ENCODE assay signal across 19 cellular contexts in the genomic region with DNA sequence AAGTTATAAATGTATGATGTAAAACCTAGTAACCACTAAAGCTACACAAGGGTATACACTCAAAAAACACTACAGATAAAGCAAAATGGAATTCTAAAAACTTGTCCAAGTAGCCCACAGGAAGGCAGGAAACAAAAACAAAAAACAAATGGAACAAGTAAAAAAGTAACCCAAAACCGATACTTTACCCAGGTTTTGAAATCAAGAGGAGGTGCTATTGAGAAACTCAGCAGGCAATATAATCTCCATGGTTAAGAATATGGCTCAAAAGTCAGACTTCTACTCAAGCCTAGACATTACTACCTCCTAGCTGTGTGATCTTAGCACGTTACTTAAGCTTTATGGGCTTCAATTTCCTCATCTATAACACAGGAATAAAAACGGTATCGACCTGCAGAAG. TPM values are rescaled to one million over a fixed set of nuclear protein-coding genes. Genes with fewer than 3 reads are reported as not detected.
DNase-seq lines count a peak whose midpoint lies in the region; ATAC-seq and TF ChIP-seq lines count a peak whose summit lies in the region.
"Had no signal": no experiment of that assay in that cellular context is flagged by ENCODE, and none has a peak within 500 bp of the region (broad histone marks: within the 10 kb centered on the region; RNA-seq: fewer than 3 reads in every experiment).

No MANE protein-coding gene starts in this region.

- no peaks in the 10 kb centered on the region for H3K27me3 Mint-ChIP-seq in activated naive CD4-positive, alpha-beta T cell treated with anti-CD3 and anti-CD28 coated beads, Interleukin-2, amount 50 U/mL, for 24 hours
- H3K27me3 Mint-ChIP-seq in activated naive CD4-positive, alpha-beta T cell treated with anti-CD3 and anti-CD28 coated beads, Interleukin-2, amount 10 ng/mL, durations not matched to agents 7 days and 5 days = no peaks in the 10 kb centered on the region
- no peaks in the 10 kb centered on the region for H3K27me3 Mint-ChIP-seq in activated T-helper 1 cell treated with anti-CD3 and anti-CD28 coated beads, Interleukin-12 subunit alpha, Interleukin-12 subunit beta, Interleukin-2, Interleukin-4 antibody, amounts not matched to agents 30 ng/mL and 10 ng/mL and 1 ng/mL, durations not matched to agents 14 hours and 24 hours and 36 hours (ENCODE audit: insufficient read depth)

- 87 to 93% methylated on average over 4 of the region's 4 CpGs for WGBS in tibial nerve, 2 donors

- no peak overlapping the region for H3K27ac ChIP-seq in tibial nerve
- H3K27ac ChIP-seq: A549, BLaER1 had no signal

- intact Hi-C loops in activated T-helper 1 cell treated with anti-CD3 and anti-CD28 coated beads, Interleukin-12 subunit alpha, Interleukin-12 subunit beta, Interleukin-2, Interleukin-4 antibody, amounts not matched to agents 30 ng/mL and 10 ng/mL and 1 ng/mL, durations not matched to agents 14 hours and 24 hours and 36 hours (cut with micrococcal nuclease) = no loop called here

- H3K27me3 ChIP-seq in tibial nerve = no peaks in the 10 kb centered on the region
- H3K27me3 ChIP-seq: BLaER1 had no signal

- ATAC-seq in stimulated activated effector memory CD8-positive, alpha-beta T cell treated with anti-CD3 and anti-CD28 coated beads, Interleukin-12 subunit alpha, Interleukin-12 subunit beta, amount 100 ng/mL, for 72 hours = no peak
- ATAC-seq: A549, PC-3 had no signal

- CTCF ChIA-PET in activated naive CD4-positive, alpha-beta T cell treated with anti-CD3 and anti-CD28 coated beads, Interleukin-2, amount 10 ng/mL, durations not matched to agents 7 days and 5 days (lab: Charles Lee) = no interaction called here

- no peak for TF ChIP-seq CTCF in tibial nerve (IDR thresholded peaks at IDR 0.05)

- H3K4me1 Mint-ChIP-seq in activated naive CD4-positive, alpha-beta T cell treated with anti-CD3 and anti-CD28 coated beads, Interleukin-2, amount 50 U/mL, for 24 hours = peaks cover 10% of the 10 kb centered on the region
- H3K4me1 Mint-ChIP-seq in activated naive CD4-positive, alpha-beta T cell treated with anti-CD3 and anti-CD28 coated beads, Interleukin-2, amount 10 ng/mL, durations not matched to agents 7 days and 5 days = no peaks in the 10 kb centered on the region
- H3K4me1 Mint-ChIP-seq in activated T-helper 1 cell treated with anti-CD3 and anti-CD28 coated beads, Interleukin-12 subunit alpha, Interleukin-12 subunit beta, Interleukin-2, Interleukin-4 antibody, amounts not matched to agents 30 ng/mL and 10 ng/mL and 1 ng/mL, durations not matched to agents 14 hours and 24 hours and 36 hours (ENCODE audit: low read depth) = no peaks in the 10 kb centered on the region
- H3K4me1 Mint-ChIP-seq in stimulated activated effector memory CD8-positive, alpha-beta T cell treated with anti-CD3 and anti-CD28 coated beads, Interleukin-12 subunit alpha, Interleukin-12 subunit beta, amount 100 ng/mL, for 72 hours = peaks cover 13% of the 10 kb centered on the region

- H3K9me3 ChIP-seq in tibial nerve = no peaks in the 10 kb centered on the region
- H3K9me3 ChIP-seq: A549, BLaER1 had no signal

- no peak for TF ChIP-seq EP300 in tibial nerve (IDR thresholded peaks at IDR 0.05)

- H3K4me3 Mint-ChIP-seq in activated naive CD4-positive, alpha-beta T cell treated with anti-CD3 and anti-CD28 coated beads, Interleukin-2, amount 50 U/mL, for 24 hours = no peak overlapping the region
- H3K4me3 Mint-ChIP-seq in activated naive CD4-positive, alpha-beta T cell treated with anti-CD3 and anti-CD28 coated beads, Interleukin-2, amount 10 ng/mL, durations not matched to agents 7 days and 5 days = no peak overlapping the region
- H3K4me3 Mint-ChIP-seq in activated T-helper 1 cell treated with anti-CD3 and anti-CD28 coated beads, Interleukin-12 subunit alpha, Interleukin-12 subunit beta, Interleukin-2, Interleukin-4 antibody, amounts not matched to agents 30 ng/mL and 10 ng/mL and 1 ng/mL, durations not matched to agents 14 hours and 24 hours and 36 hours = no peak overlapping the region
- H3K4me3 Mint-ChIP-seq in stimulated activated effector memory CD8-positive, alpha-beta T cell treated with anti-CD3 and anti-CD28 coated beads, Interleukin-12 subunit alpha, Interleukin-12 subunit beta, amount 100 ng/mL, for 72 hours = no peak overlapping the region

- no peaks in the 10 kb centered on the region for H3K4me1 ChIP-seq in tibial nerve
- H3K4me1 ChIP-seq: A549, BLaER1 had no signal

- peak overlapping the region; percentile 73 for H3K27ac Mint-ChIP-seq in activated naive CD4-positive, alpha-beta T cell treated with anti-CD3 and anti-CD28 coated beads, Interleukin-2, amount 50 U/mL, for 24 hours
- H3K27ac Mint-ChIP-seq in activated naive CD4-positive, alpha-beta T cell treated with anti-CD3 and anti-CD28 coated beads, Interleukin-2, amount 10 ng/mL, durations not matched to agents 7 days and 5 days = no peak overlapping the region
- peak overlapping the region; percentile 2 for H3K27ac Mint-ChIP-seq in activated T-helper 1 cell treated with anti-CD3 and anti-CD28 coated beads, Interleukin-12 subunit alpha, Interleukin-12 subunit beta, Interleukin-2, Interleukin-4 antibody, amounts not matched to agents 30 ng/mL and 10 ng/mL and 1 ng/mL, durations not matched to agents 14 hours and 24 hours and 36 hours
- peak overlapping the region; percentile 23 for H3K27ac Mint-ChIP-seq in stimulated activated effector memory CD8-positive, alpha-beta T cell treated with anti-CD3 and anti-CD28 coated beads, Interleukin-12 subunit alpha, Interleukin-12 subunit beta, amount 100 ng/mL, for 72 hours

- H3K9me3 Mint-ChIP-seq in activated naive CD4-positive, alpha-beta T cell treated with anti-CD3 and anti-CD28 coated beads, Interleukin-2, amount 50 U/mL, for 24 hours = no peaks in the 10 kb centered on the region
- no peaks in the 10 kb centered on the region for H3K9me3 Mint-ChIP-seq in activated naive CD4-positive, alpha-beta T cell treated with anti-CD3 and anti-CD28 coated beads, Interleukin-2, amount 10 ng/mL, durations not matched to agents 7 days and 5 days
- no peaks in the 10 kb centered on the region for H3K9me3 Mint-ChIP-seq in activated T-helper 1 cell treated with anti-CD3 and anti-CD28 coated beads, Interleukin-12 subunit alpha, Interleukin-12 subunit beta, Interleukin-2, Interleukin-4 antibody, amounts not matched to agents 30 ng/mL and 10 ng/mL and 1 ng/mL, durations not matched to agents 14 hours and 24 hours and 36 hours
- no peaks in the 10 kb centered on the region for H3K9me3 Mint-ChIP-seq in stimulated activated effector memory CD8-positive, alpha-beta T cell treated with anti-CD3 and anti-CD28 coated beads, Interleukin-12 subunit alpha, Interleukin-12 subunit beta, amount 100 ng/mL, for 72 hours

- no peak overlapping the region for H3K4me3 ChIP-seq in tibial nerve
- H3K4me3 ChIP-seq: A549, BLaER1 had no signal

- peaks cover 21% of the 10 kb centered on the region for H3K36me3 Mint-ChIP-seq in activated naive CD4-positive, alpha-beta T cell treated with anti-CD3 and anti-CD28 coated beads, Interleukin-2, amount 50 U/mL, for 24 hours
- H3K36me3 Mint-ChIP-seq in activated naive CD4-positive, alpha-beta T cell treated with anti-CD3 and anti-CD28 coated beads, Interleukin-2, amount 10 ng/mL, durations not matched to agents 7 days and 5 days = peaks cover 47% of the 10 kb centered on the region
- H3K36me3 Mint-ChIP-seq in activated T-helper 1 cell treated with anti-CD3 and anti-CD28 coated beads, Interleukin-12 subunit alpha, Interleukin-12 subunit beta, Interleukin-2, Interleukin-4 antibody, amounts not matched to agents 30 ng/mL and 10 ng/mL and 1 ng/mL, durations not matched to agents 14 hours and 24 hours and 36 hours (ENCODE audit: low read depth) = peaks cover 34% of the 10 kb centered on the region
- H3K36me3 Mint-ChIP-seq in stimulated activated effector memory CD8-positive, alpha-beta T cell treated with anti-CD3 and anti-CD28 coated beads, Interleukin-12 subunit alpha, Interleukin-12 subunit beta, amount 100 ng/mL, for 72 hours = peaks cover 91% of the 10 kb centered on the region

- no peak for DNase-seq in activated naive CD4-positive, alpha-beta T cell treated with anti-CD3 and anti-CD28 coated beads, Interleukin-2, amount 10 ng/mL, durations not matched to agents 7 days and 5 days
- no peak for DNase-seq in activated T-helper 1 cell treated with anti-CD3 and anti-CD28 coated beads, Interleukin-12 subunit alpha, Interleukin-12 subunit beta, Interleukin-2, Interleukin-4 antibody, amounts not matched to agents 30 ng/mL and 10 ng/mL and 1 ng/mL, durations not matched to agents 14 hours and 24 hours and 36 hours (ENCODE audit: low spot score)
- DNase-seq in fibroblast of gingiva (ENCODE audit: low read depth) (peak; percentile 81), NCI-H2171 treated with DMSO at 0.1 percent for 48 hours (lab: John Stamatoyannopoulos, UW) (no peak), tibial nerve (ENCODE audit: low spot score in 2 of 2) (no peak)
- DNase-seq in stimulated activated effector memory CD8-positive, alpha-beta T cell treated with anti-CD3 and anti-CD28 coated beads, Interleukin-12 subunit alpha, Interleukin-12 subunit beta, amount 100 ng/mL, for 72 hours (ENCODE audit: low spot score in 2 of 2) = no peak
- no peak for DNase-seq in activated naive CD4-positive, alpha-beta T cell treated with Interleukin-2 at 50 U/mL for 16 hours
- DNase-seq: DMS79, KG1, NCI-H1048, NCI-H1436, NCI-H2029, NCI-H526, PC-3, RPMI8226, SHP77 treated with DMSO at 0.1 percent for 48 hours had no signal

- H3K36me3 ChIP-seq in tibial nerve = peaks cover 0 to 93% (median 13%) of the 10 kb centered on the region in 3 donors

- TF ChIP-seq POLR2A in tibial nerve (IDR thresholded peaks at IDR 0.05) = no peak

RNA-seq across cellular contexts. Expression of gene RBBP5, which starts 13.3 kb away (rescaled TPM):
- total RNA-seq in activated T-helper 1 cell treated with anti-CD3 and anti-CD28 coated beads, Interleukin-12 subunit alpha, Interleukin-12 subunit beta, Interleukin-2, Interleukin-4 antibody, amounts not matched to agents 30 ng/mL and 10 ng/mL and 1 ng/mL, durations not matched to agents 14 hours and 24 hours and 36 hours = 21.5 and 24.7 TPM in 2 replicates
- total RNA-seq in tibial nerve = 10 to 100 TPM; 12.5 to 18.4 (median 14.4) TPM

RNA-seq across cellular contexts. Expression of gene TMEM81, which starts 24.2 kb away (rescaled TPM):
- 2.6 and 2.7 TPM in 2 replicates for total RNA-seq in activated T-helper 1 cell treated with anti-CD3 and anti-CD28 coated beads, Interleukin-12 subunit alpha, Interleukin-12 subunit beta, Interleukin-2, Interleukin-4 antibody, amounts not matched to agents 30 ng/mL and 10 ng/mL and 1 ng/mL, durations not matched to agents 14 hours and 24 hours and 36 hours
- 1 to 10 TPM in 2 of 4 donors, under 1 TPM in 1, not detected in 1; 0.44 to 3.6 (median 2.3) TPM for total RNA-seq in tibial nerve
